ENCODE assay signal across 27 cellular contexts in genomic region chr7:101357433-101357832, GRCh38. TPM values are rescaled to one million over a fixed set of nuclear protein-coding genes. Genes with fewer than 3 reads are reported as not detected.
"Had no signal": no experiment of that assay in that cellular context is flagged by ENCODE, and none has a peak within 500 bp of the region (broad histone marks: within the 10 kb centered on the region; RNA-seq: fewer than 3 reads in every experiment).

No MANE protein-coding gene starts in this region.

- H3K27ac ChIP-seq: epithelial cell of prostate, gastrocnemius medialis, heart left ventricle, hepatocyte, left lung, neural progenitor cell, psoas muscle, thoracic aorta, tibial nerve, upper lobe of right lung, vagina had no signal

- H3K4me2 ChIP-seq: hepatocyte, neural progenitor cell had no signal

- H3K4me3 Mint-ChIP-seq: dendritic cell treated with granulocyte-macrophage colony-stimulating factor and Interleukin-4, amounts not matched to agents 40 ng/mL and 50 ng/mL, for 4 days; endodermal cell; natural killer cell; neural progenitor cell; stimulated activated naive B cell treated with anti-CD40 and anti-IgM and Interleukin-4, amounts not matched to agents 10 μg/mL and 1 μg/mL and 100 μg/mL, for 72 hours; stimulated activated naive CD8-positive, alpha-beta T cell treated with anti-CD3 and anti-CD28 coated beads, Interleukin-15, Interleukin-2, amounts not matched to agents 100 ng/mL and 50 ng/mL, for 24 hours had no signal

- H3K9me3 Mint-ChIP-seq: dendritic cell treated with granulocyte-macrophage colony-stimulating factor and Interleukin-4, amounts not matched to agents 40 ng/mL and 50 ng/mL, for 4 days; natural killer cell; neural progenitor cell; stimulated activated naive B cell treated with anti-CD40 and anti-IgM and Interleukin-4, amounts not matched to agents 10 μg/mL and 1 μg/mL and 100 μg/mL, for 72 hours; stimulated activated naive CD8-positive, alpha-beta T cell treated with anti-CD3 and anti-CD28 coated beads, Interleukin-15, Interleukin-2, amounts not matched to agents 100 ng/mL and 50 ng/mL, for 24 hours had no signal

- H3K9ac ChIP-seq: neural progenitor cell had no signal

- H3K4me3 ChIP-seq: gastrocnemius medialis, heart left ventricle, hepatocyte, left lung, neural progenitor cell, psoas muscle, thoracic aorta, tibial nerve, upper lobe of right lung, vagina had no signal

- H3K79me2 ChIP-seq: hepatocyte had no signal

- H2AFZ ChIP-seq: hepatocyte, neural progenitor cell had no signal

- H3K36me3 ChIP-seq: gastrocnemius medialis, heart left ventricle, left lung, neural progenitor cell, thoracic aorta, tibial nerve, upper lobe of right lung, vagina had no signal

- H3K4me1 Mint-ChIP-seq: natural killer cell; stimulated activated naive B cell treated with anti-CD40 and anti-IgM and Interleukin-4, amounts not matched to agents 10 μg/mL and 1 μg/mL and 100 μg/mL, for 72 hours had no signal

- H3K9me3 ChIP-seq: gastrocnemius medialis, heart left ventricle, left lung, psoas muscle, thoracic aorta, tibial nerve, upper lobe of right lung, vagina had no signal

- H3K36me3 Mint-ChIP-seq: natural killer cell; neural progenitor cell; stimulated activated naive B cell treated with anti-CD40 and anti-IgM and Interleukin-4, amounts not matched to agents 10 μg/mL and 1 μg/mL and 100 μg/mL, for 72 hours had no signal

- H3K27ac Mint-ChIP-seq: dendritic cell treated with granulocyte-macrophage colony-stimulating factor and Interleukin-4, amounts not matched to agents 40 ng/mL and 50 ng/mL, for 4 days; endodermal cell; natural killer cell; neural progenitor cell; stimulated activated naive B cell treated with anti-CD40 and anti-IgM and Interleukin-4, amounts not matched to agents 10 μg/mL and 1 μg/mL and 100 μg/mL, for 72 hours; stimulated activated naive CD8-positive, alpha-beta T cell treated with anti-CD3 and anti-CD28 coated beads, Interleukin-15, Interleukin-2, amounts not matched to agents 100 ng/mL and 50 ng/mL, for 24 hours had no signal

- H3K27me3 ChIP-seq: vagina had no signal

- DNase-seq: effector CD8-positive, alpha-beta T cell; endodermal cell; foreskin fibroblast; gastrocnemius medialis; heart left ventricle; left cardiac atrium; left lung; mammary epithelial cell; natural killer cell; psoas muscle; right cardiac atrium; small intestine; stimulated activated CD4-positive, alpha-beta T cell treated with anti-CD3 and anti-CD28 coated beads, Interleukin-15, amount 100 ng/mL, for 24 hours; stimulated activated CD4-positive, alpha-beta T cell treated with anti-CD3 and anti-CD28 coated beads, Interleukin-2, amount 100 ng/mL, for 48 hours; stimulated activated naive B cell treated with anti-CD40 and anti-IgM and Interleukin-4, amounts not matched to agents 10 μg/mL and 1 μg/mL and 100 μg/mL, for 72 hours; upper lobe of right lung had no signal

- H3K4me1 ChIP-seq: gastrocnemius medialis, neural progenitor cell, psoas muscle, vagina had no signal

RNA-seq across cellular contexts. Expression of gene COL26A1, which starts 5.2 kb away (rescaled TPM):
- total RNA-seq: esophagus mucosa, gastrocnemius medialis, glomerular endothelial cell, left cardiac atrium, mammary epithelial cell, mesenteric fat pad, psoas muscle, vagina had no signal
- polyA plus RNA-seq: heart left ventricle, mammary epithelial cell had no signal
